12 cellular contexts compared by ENCODE assay signal in genomic region chr10:133262696-133263095, GRCh38. TPM values are rescaled to one million over a fixed set of nuclear protein-coding genes. Genes with fewer than 3 reads are reported as not detected.
DNase-seq lines count a peak whose midpoint lies in the region; ATAC-seq, FAIRE-seq and TF ChIP-seq lines count a peak whose summit lies in the region.
"Had no signal": no experiment of that assay in that cellular context is flagged by ENCODE, and none has a peak within 500 bp of the region (broad histone marks: within the 10 kb centered on the region; RNA-seq: fewer than 3 reads in every experiment).

No MANE protein-coding gene starts in this region.

- H3K4me2 ChIP-seq in smooth muscle cell, result no peak overlapping the region

- CTCF ChIA-PET in CD4-positive, alpha-beta T cell (lab: Charles Lee), result no interaction called here
- CTCF ChIA-PET in T-cell (lab: Charles Lee), result no interaction called here

- H3K27me3 Mint-ChIP-seq in CD4-positive, alpha-beta T cell, result peaks cover 5% of the 10 kb centered on the region
- no peaks in the 10 kb centered on the region for H3K27me3 Mint-ChIP-seq in T-cell

- 92 to 93% methylated on average over 10 to 14 of the region's 14 CpGs for WGBS in mesodermal cell (ENCODE audit: insufficient coverage in 2 of 2), 2 experiments
- 89% methylated on average over 14 of the region's 14 CpGs for WGBS in smooth muscle cell (ENCODE audit: low lambda C conversion rate)

- no peaks in the 10 kb centered on the region for H3K36me3 ChIP-seq in mesodermal cell (ENCODE audit: control insufficient read depth, insufficient read depth, low read length)
- no peaks in the 10 kb centered on the region for H3K36me3 ChIP-seq in smooth muscle cell (ENCODE audit: low read depth)
- H3K36me3 ChIP-seq: HAP-1 had no signal

- no peak for DNase-seq in CD4-positive, alpha-beta T cell
- DNase-seq in T-cell (no peak), smooth muscle cell (lab: John Stamatoyannopoulos, UW; ENCODE audit: unreplicated experiment) (no peak), D721Med (ENCODE audit: insufficient read length, low spot score) (no peak)
- DNase-seq in activated CD4-positive, alpha-beta T cell treated with anti-CD3 and anti-CD28 coated beads for 48 hours, result no peak

- POLR2A ChIA-PET in CD4-positive, alpha-beta T cell (lab: Charles Lee), result interaction anchor here (1.3 to 3.0 kb wide), 3 partner anchors 13 to 74 kb away, joined by 3 to 22 read pairs (median 4); partner anchors contain the start of genes ADAM8 and CALY
- POLR2A ChIA-PET in T-cell (lab: Charles Lee), result interaction anchor here in 1 of 2 donors (1.2 kb wide), 1 partner anchor 13 kb away, joined by 4 read pairs; no protein-coding TSS in a partner anchor

- no peak for ATAC-seq in CD4-positive, alpha-beta T cell (ENCODE audit: poor library complexity)
- no peak for ATAC-seq in T-cell (replicated peaks in 1 of 4)
- ATAC-seq in GM21619 (IDR thresholded peaks at IDR 0.05; ENCODE audit: unreplicated experiment), result no peak

- H3K4me3 ChIP-seq in mesodermal cell (ENCODE audit: extremely low read depth, insufficient read depth, low read length, poor library complexity, severe bottlenecking), result peak overlapping the region; percentile 25
- no peak overlapping the region for H3K4me3 ChIP-seq in smooth muscle cell

- no peak overlapping the region for H2AFZ ChIP-seq in smooth muscle cell (ENCODE audit: low read depth)

- no peak for TF ChIP-seq CTCF in CD4-positive, alpha-beta T cell (IDR thresholded peaks at IDR 0.05)
- TF ChIP-seq CTCF in smooth muscle cell (IDR thresholded peaks at IDR 0.05; ENCODE audit: borderline replicate concordance, insufficient read depth, poor library complexity, severe bottlenecking) (no peak), D721Med (IDR thresholded peaks at IDR 0.05; ENCODE audit: insufficient read depth, missing control alignments) (no peak)

- in situ Hi-C loops in GM18951 (cut with MboI; ENCODE audit: low sequenced_read_pairs, unreplicated experiment), result no loop called here

- H3K9ac ChIP-seq in smooth muscle cell (ENCODE audit: low read depth), result no peak overlapping the region

- peak overlapping the region; percentile 90 for H3K27ac Mint-ChIP-seq in CD4-positive, alpha-beta T cell
- H3K27ac Mint-ChIP-seq in T-cell, result peak overlapping the region in 1 of 2 donors; percentile 52

- H3K27me3 ChIP-seq in CD4-positive, alpha-beta T cell (ENCODE audit: control insufficient read depth, insufficient read depth, low read length), result no peaks in the 10 kb centered on the region
- H3K27me3 ChIP-seq in smooth muscle cell (ENCODE audit: low read depth), result no peaks in the 10 kb centered on the region
- H3K27me3 ChIP-seq: heart right ventricle had no signal

- H3K79me2 ChIP-seq in smooth muscle cell (ENCODE audit: low read depth), result no peaks in the 10 kb centered on the region

- peaks cover 72% of the 10 kb centered on the region for H3K4me1 Mint-ChIP-seq in CD4-positive, alpha-beta T cell (ENCODE audit: low read depth)
- H3K4me1 Mint-ChIP-seq in T-cell, result peaks cover 65 to 72% (median 66%) of the 10 kb centered on the region in 3 donors

- no peaks in the 10 kb centered on the region for H4K20me1 ChIP-seq in smooth muscle cell (ENCODE audit: low read depth)

- no peaks in the 10 kb centered on the region for H3F3A ChIP-seq in smooth muscle cell (ENCODE audit: low read depth)

- H3K27ac ChIP-seq in CD4-positive, alpha-beta T cell (ENCODE audit: low read depth, low read length), result peak overlapping the region; percentile 38
- H3K27ac ChIP-seq in mesodermal cell (ENCODE audit: low read depth, low read length, severe bottlenecking) (no peak overlapping the region), smooth muscle cell (ENCODE audit: low read depth) (no peak overlapping the region)

- H3K36me3 Mint-ChIP-seq in CD4-positive, alpha-beta T cell (ENCODE audit: low read depth), result peaks cover 20% of the 10 kb centered on the region
- H3K36me3 Mint-ChIP-seq in T-cell, result no peaks in the 10 kb centered on the region

- H3K9me3 ChIP-seq in CD4-positive, alpha-beta T cell (ENCODE audit: control insufficient read depth, low read length), result no peaks in the 10 kb centered on the region
- H3K9me3 ChIP-seq in mesodermal cell (ENCODE audit: control insufficient read depth, low read length), result no peaks in the 10 kb centered on the region
- H3K9me3 ChIP-seq in smooth muscle cell (replicated peaks; ENCODE audit: low read depth), result no peaks in the 10 kb centered on the region
- H3K9me3 ChIP-seq: HAP-1, heart right ventricle had no signal

- peak overlapping the region; percentile 82 for H3K4me3 Mint-ChIP-seq in CD4-positive, alpha-beta T cell
- H3K4me3 Mint-ChIP-seq in T-cell, result peak overlapping the region; percentile 63 to 77 (median 75)

- no peaks in the 10 kb centered on the region for H3K9me3 Mint-ChIP-seq in CD4-positive, alpha-beta T cell
- H3K9me3 Mint-ChIP-seq in T-cell, result no peaks in the 10 kb centered on the region

- FAIRE-seq in D721Med (lab: Jason Lieb, UNC), result no peak
- FAIRE-seq: G401.6 had no signal

- H3K4me1 ChIP-seq in mesodermal cell (ENCODE audit: control insufficient read depth, insufficient read depth, low read length, poor library complexity, severe bottlenecking), result peaks cover 18% of the 10 kb centered on the region
- peaks cover 17% of the 10 kb centered on the region for H3K4me1 ChIP-seq in smooth muscle cell (ENCODE audit: low read depth)

- intact Hi-C loops in CD4-positive, alpha-beta T cell (cut with DNase I, micrococcal nuclease), result loop anchor here (5.0 to 10.0 kb wide), 5 partner anchors 110 to 958 kb away; partner anchors contain the start of genes ECHS1 (in 1 of the 2), INPP5A (in 1 of the 2), MTG1 (in 1 of the 2) and STK32C (in 1 of the 2)

- peak; percentile 10 for TF ChIP-seq POLR2A in GM18951 (IDR thresholded peaks at IDR 0.05; ENCODE audit: extremely low read depth, insufficient read depth, insufficient read length)

RNA-seq across cellular contexts. Expression of gene ADAM8, which starts 14.0 kb away (rescaled TPM):
- total RNA-seq in CD4-positive, alpha-beta T cell, result 10 to 100 TPM; 95.6 to 95.9 TPM
- 100 to 1,000 TPM in 3 of 5 donors, 10 to 100 TPM in 2; 80.5 to 142 (median 107) TPM for total RNA-seq in T-cell
- 1.1 TPM for polyA plus RNA-seq in mesodermal cell (2013, experiment 1 of 2)
- 1.9 TPM for polyA plus RNA-seq in mesodermal cell (2013, experiment 2 of 2)
- 0.36 and 0.85 TPM in 2 replicates for total RNA-seq in smooth muscle cell
- 0.70 and 0.96 TPM in 2 replicates for polyA plus RNA-seq in smooth muscle cell

RNA-seq across cellular contexts. Expression of gene VENTX, which starts 25.0 kb away (rescaled TPM):
- total RNA-seq in CD4-positive, alpha-beta T cell, result under 1 TPM; 0.11 to 0.14 TPM
- total RNA-seq in T-cell, result under 1 TPM in 3 of 5 donors, not detected in 2; 0.12 to 0.13 (median 0.12) TPM
- polyA plus RNA-seq in mesodermal cell (2013, experiment 1 of 2), result 0.37 TPM
- polyA plus RNA-seq in mesodermal cell (2013, experiment 2 of 2), result 0.25 TPM
- not detected in 2 replicates for total RNA-seq in smooth muscle cell
- polyA plus RNA-seq in smooth muscle cell, result 0.33 TPM in 1 of 2 replicates, not detected in the other

RNA-seq across cellular contexts. Expression of gene UTF1, which starts 32.7 kb away (rescaled TPM):
- not detected for total RNA-seq in CD4-positive, alpha-beta T cell
- total RNA-seq in T-cell (under 1 TPM in 1 of 5 donors, not detected in 4; 0.23 TPM), smooth muscle cell (not detected in 2 replicates)
- not detected for polyA plus RNA-seq in mesodermal cell (2013, experiment 1 of 2)
- not detected for polyA plus RNA-seq in mesodermal cell (2013, experiment 2 of 2)
- polyA plus RNA-seq in smooth muscle cell, result not detected in 2 replicates
- total RNA-seq: heart right ventricle, mesenteric fat pad had no signal
- polyA plus RNA-seq: heart right ventricle had no signal

RNA-seq across cellular contexts. Expression of gene TUBGCP2, which starts 46.0 kb away (rescaled TPM):
- 10 to 100 TPM; 89.3 to 94.2 TPM for total RNA-seq in CD4-positive, alpha-beta T cell
- total RNA-seq in T-cell (10 to 100 TPM; 64.5 to 80.8 (median 72.7) TPM), smooth muscle cell (39.5 and 48.5 TPM in 2 replicates)
- 53.7 TPM for polyA plus RNA-seq in mesodermal cell (2013, experiment 1 of 2)
- 48.5 TPM for polyA plus RNA-seq in mesodermal cell (2013, experiment 2 of 2)
- polyA plus RNA-seq in smooth muscle cell, result 40.5 and 47.0 TPM in 2 replicates

RNA-seq across cellular contexts. Expression of gene ZNF511, which starts 46.0 kb away (rescaled TPM):
- total RNA-seq in CD4-positive, alpha-beta T cell, result 10 to 100 TPM; 38.1 to 40.9 TPM
- total RNA-seq in T-cell (10 to 100 TPM; 35.2 to 44.7 (median 36.8) TPM), smooth muscle cell (15.3 and 20.0 TPM in 2 replicates)
- polyA plus RNA-seq in mesodermal cell (2013, experiment 1 of 2), result 29.6 TPM
- polyA plus RNA-seq in mesodermal cell (2013, experiment 2 of 2), result 30.6 TPM
- polyA plus RNA-seq in smooth muscle cell, result 52.3 and 70.2 TPM in 2 replicates

Comparison
In these comparisons a context has a peak if more than half of its experiments do, and no peak if none do; other contexts are left out.
1. RNA of gene ADAM8, which starts 14.0 kb away (total RNA-seq): 80.5 to 142 TPM in T-cell and 95.6 to 95.9 TPM in CD4-positive, alpha-beta T cell; 0.36 to 0.85 TPM in smooth muscle cell; every median in the first group is over 10 times any median in the second.